ENCODE assay signal across 2 cellular contexts in genomic region chr1:69932760-69933159, GRCh38.
A peak's percentile ranks its signal among the peaks of the same experiment; 100 is the strongest.
TF ChIP-seq lines count a peak whose summit lies in the region.

No MANE protein-coding gene starts in this region.

TF ChIP-seq in GM23338, 12 proteins besides CTCF, POLR2A, EP300 and RAD21:
- no peak for TF ChIP-seq REST (IDR thresholded peaks at IDR 0.05; ENCODE audit: unreplicated experiment)
- no peak for TF ChIP-seq ZNF331 (CRISPR knock-in tag; IDR thresholded peaks at IDR 0.05; ENCODE audit: low read depth)
- TF ChIP-seq ZNF462 (CRISPR knock-in tag; IDR thresholded peaks at IDR 0.05) = no peak
- TF ChIP-seq JUNB (IDR thresholded peaks at IDR 0.05; ENCODE audit: unreplicated experiment) = no peak
- no peak for TF ChIP-seq ETS1 (IDR thresholded peaks at IDR 0.05)
- no peak for TF ChIP-seq CREB1 (CRISPR knock-in tag; IDR thresholded peaks at IDR 0.05; ENCODE audit: low read depth)
- TF ChIP-seq STAT1 (IDR thresholded peaks at IDR 0.05; ENCODE audit: unreplicated experiment) = no peak
- no peak for TF ChIP-seq EZH2phosphoT487 (IDR thresholded peaks at IDR 0.05; ENCODE audit: unreplicated experiment)
- no peak for TF ChIP-seq NANOG (IDR thresholded peaks at IDR 0.05; ENCODE audit: borderline replicate concordance)
- no peak for TF ChIP-seq EZH2 (IDR thresholded peaks at IDR 0.05; ENCODE audit: low read depth, unreplicated experiment)
- no peak for TF ChIP-seq POLR2AphosphoS5 (IDR thresholded peaks at IDR 0.05; ENCODE audit: low read depth)

TF ChIP-seq in K562, 482 proteins besides CTCF, POLR2A, EP300 and RAD21:
- TF ChIP-seq ZNF639 (CRISPR knock-in tag; conservative IDR thresholded peaks at IDR 0.05 in 1 of 2, IDR thresholded peaks at IDR 0.05 in 1 of 2) (no peak), SLC30A9 (CRISPR knock-in tag; IDR thresholded peaks at IDR 0.05) (no peak), ZBTB17 (CRISPR knock-in tag; IDR thresholded peaks at IDR 0.05) (peak; percentile 96)
